11 cellular contexts compared by ENCODE assay signal in genomic region chr22:22258597-22259415, GRCh38. TPM values are rescaled to one million over a fixed set of nuclear protein-coding genes. Genes with fewer than 3 reads are reported as not detected.
"Had no signal": no experiment of that assay in that cellular context is flagged by ENCODE, and none has a peak within 500 bp of the region (broad histone marks: within the 10 kb centered on the region; RNA-seq: fewer than 3 reads in every experiment).

No MANE protein-coding gene starts in this region.

RNA-seq across cellular contexts. Expression of gene VPREB1, which starts 14.2 kb away (rescaled TPM):
- total RNA-seq: PC-3, PC-9, Peyer's patch, Right ventricle myocardium inferior, Right ventricle myocardium superior, RPMI7951, SJCRH30, SJSA1, SK-MEL-5, T-cell had no signal
- polyA plus RNA-seq: SK-N-SH had no signal
